21 cellular contexts compared by ENCODE assay signal in the genomic region with DNA sequence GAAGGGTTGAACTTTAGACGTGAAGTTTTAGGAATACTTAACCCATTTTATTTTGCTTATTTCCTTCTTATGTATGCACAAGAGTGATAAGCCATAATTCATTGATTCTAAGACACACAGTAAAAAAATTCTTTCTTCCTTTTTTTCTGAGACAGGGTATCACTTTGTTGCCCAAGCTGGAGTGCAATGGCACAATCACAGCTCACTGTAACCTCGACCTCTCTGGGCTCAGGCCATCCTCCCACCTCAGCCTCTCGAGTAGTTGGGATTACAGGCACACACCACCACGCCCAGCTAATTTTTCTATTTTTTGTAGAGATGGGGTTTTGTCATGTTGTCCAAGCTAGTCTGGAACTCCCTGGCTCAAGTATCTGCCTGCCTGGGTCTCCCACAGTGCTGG.
"Had no signal": no experiment of that assay in that cellular context is flagged by ENCODE, and none has a peak within 500 bp of the region (broad histone marks: within the 10 kb centered on the region; RNA-seq: fewer than 3 reads in every experiment).

No MANE protein-coding gene starts in this region.

- ATAC-seq: body of pancreas; effector memory CD8-positive, alpha-beta T cell; left cardiac atrium; natural killer cell; psoas muscle; right cardiac atrium; upper lobe of right lung had no signal

- H3K27ac ChIP-seq: body of pancreas, ovary, psoas muscle, skin epidermis, thoracic aorta, upper lobe of right lung had no signal

- H3K27me3 ChIP-seq: ovary had no signal

- H3K4me3 ChIP-seq: body of pancreas, ovary, psoas muscle, skin epidermis, thoracic aorta, upper lobe of right lung had no signal

- H3K4me3 Mint-ChIP-seq: activated naive CD8-positive, alpha-beta T cell treated with anti-CD3 and anti-CD28 coated beads, Interleukin-2, amount 10 ng/mL, durations not matched to agents 7 days and 5 days; effector memory CD8-positive, alpha-beta T cell; natural killer cell had no signal

- H3K9me3 Mint-ChIP-seq: activated naive CD8-positive, alpha-beta T cell treated with anti-CD3 and anti-CD28 coated beads, Interleukin-2, amount 10 ng/mL, durations not matched to agents 7 days and 5 days; effector memory CD8-positive, alpha-beta T cell; natural killer cell had no signal

- H3K4me1 ChIP-seq: psoas muscle, upper lobe of right lung had no signal

- H3K9me3 ChIP-seq: body of pancreas, ovary, psoas muscle, thoracic aorta, upper lobe of right lung had no signal

- DNase-seq: activated CD4-positive, alpha-beta T cell treated with anti-CD3 and anti-CD28 coated beads, Interleukin-2, amount 50 U/mL, for 4 hours; activated CD4-positive, CD25-positive, alpha-beta regulatory T cell treated with anti-CD3 and anti-CD28 coated beads, Interleukin-2, amount 50 U/mL, for 72 hours; activated naive CD8-positive, alpha-beta T cell treated with anti-CD3 and anti-CD28 coated beads, Interleukin-2, amount 10 ng/mL, durations not matched to agents 7 days and 5 days; amygdala; body of pancreas; dermis blood vessel endothelial cell; effector memory CD8-positive, alpha-beta T cell; hippocampal formation; left cardiac atrium; mesendoderm; natural killer cell; ovary; psoas muscle; right cardiac atrium; stimulated activated CD4-positive, alpha-beta T cell treated with anti-CD3 and anti-CD28 coated beads, Interleukin-15, amount 100 ng/mL, for 24 hours; stimulated activated CD4-positive, alpha-beta T cell treated with anti-CD3 and anti-CD28 coated beads, Interleukin-2, amount 100 ng/mL, for 48 hours; T-helper 9 cell; upper lobe of right lung had no signal

- H3K36me3 Mint-ChIP-seq: activated naive CD8-positive, alpha-beta T cell treated with anti-CD3 and anti-CD28 coated beads, Interleukin-2, amount 10 ng/mL, durations not matched to agents 7 days and 5 days; natural killer cell had no signal

- H3K27ac Mint-ChIP-seq: activated naive CD8-positive, alpha-beta T cell treated with anti-CD3 and anti-CD28 coated beads, Interleukin-2, amount 10 ng/mL, durations not matched to agents 7 days and 5 days; effector memory CD8-positive, alpha-beta T cell; natural killer cell had no signal

- H3K36me3 ChIP-seq: ovary, thoracic aorta, upper lobe of right lung had no signal

- FAIRE-seq: islet of Langerhans had no signal
